ENCODE assay signal across 8 cellular contexts in the genomic region with DNA sequence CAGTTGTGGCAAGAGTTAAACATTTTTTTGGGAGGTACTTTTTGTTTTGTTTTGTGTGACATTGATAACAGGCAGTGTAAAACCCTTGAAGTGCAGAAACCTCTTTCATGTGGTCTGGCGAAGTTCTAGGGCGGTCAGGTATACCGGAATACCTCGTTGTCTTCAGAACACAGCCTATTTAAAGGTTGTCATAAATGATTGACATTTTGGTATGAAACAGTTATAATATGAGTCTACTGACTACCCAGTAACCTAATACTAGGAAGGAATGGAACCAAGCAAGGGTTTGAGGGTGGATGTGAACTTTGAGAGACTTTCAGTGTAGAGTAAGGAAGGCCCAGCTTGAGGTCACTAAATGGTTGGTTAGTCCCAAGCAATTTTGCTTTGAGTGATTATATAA. TPM values are rescaled to one million over a fixed set of nuclear protein-coding genes. Genes with fewer than 3 reads are reported as not detected.
A peak's percentile ranks its signal among the peaks of the same experiment; 100 is the strongest.
DNase-seq lines count a peak whose midpoint lies in the region; ATAC-seq and TF ChIP-seq lines count a peak whose summit lies in the region.

No MANE protein-coding gene starts in this region.

- no peaks in the 10 kb centered on the region for H3K27me3 ChIP-seq in foreskin keratinocyte

- TF ChIP-seq CTCF in foreskin keratinocyte (conservative IDR thresholded peaks at IDR 0.05) (no peak), coronary artery (IDR thresholded peaks at IDR 0.05) (no peak)

- H3K4me1 ChIP-seq in foreskin keratinocyte: no peaks in the 10 kb centered on the region

- ATAC-seq in GM19455 (IDR thresholded peaks at IDR 0.05; ENCODE audit: unreplicated experiment) (peak; percentile 53), HG03460 (IDR thresholded peaks at IDR 0.05; ENCODE audit: unreplicated experiment) (peak; percentile 97), foreskin keratinocyte (no peak), left lobe of liver (no peak)

- H3K4me3 ChIP-seq in coronary artery: no peak overlapping the region

- H3K27ac ChIP-seq in foreskin keratinocyte (no peak overlapping the region), coronary artery (no peak overlapping the region)

- peak; percentile 24 for DNase-seq in activated effector memory CD4-positive, alpha-beta T cell treated with Interleukin-2 at 50 U/mL for 16 hours
- DNase-seq in stimulated activated CD8-positive, alpha-beta memory T cell treated with anti-CD3 and anti-CD28 coated beads, Interleukin-15, amount 100 ng/mL, for 48 hours (ENCODE audit: low read depth in 2 of 2): peak; percentile 15 to 22
- DNase-seq in foreskin keratinocyte (no peak), left lobe of liver (ENCODE audit: low spot score) (no peak), coronary artery (ENCODE audit: low spot score) (no peak), amygdala (lab: John Stamatoyannopoulos, UW) (no peak)

RNA-seq across cellular contexts. Expression of gene PATJ, which starts 40.5 kb away (rescaled TPM):
- total RNA-seq in foreskin keratinocyte (39.1 and 44.5 TPM in 2 replicates), left lobe of liver (33.4 TPM)
- polyA plus RNA-seq in foreskin keratinocyte: 10.6 and 12.5 TPM in 2 replicates

RNA-seq across cellular contexts. Expression of gene TM2D1, which starts 57.8 kb away (rescaled TPM):
- total RNA-seq in foreskin keratinocyte (43.5 and 46.0 TPM in 2 replicates), left lobe of liver (14.4 TPM)
- 39.6 and 41.0 TPM in 2 replicates for polyA plus RNA-seq in foreskin keratinocyte

Comparison
In these comparisons a context has a peak if more than half of its experiments do, and no peak if none do; other contexts are left out.
1. ATAC-seq: peak in GM19455 (single experiment) and HG03460 (single experiment); none in foreskin keratinocyte (single experiment) and left lobe of liver (single experiment).
2. DNase-seq: peak in activated effector memory CD4-positive, alpha-beta T cell treated with Interleukin-2 at 50 U/mL for 16 hours (single experiment) and stimulated activated CD8-positive, alpha-beta memory T cell treated with anti-CD3 and anti-CD28 coated beads, Interleukin-15, amount 100 ng/mL, for 48 hours (2 of 2); none in foreskin keratinocyte (0 of 2), left lobe of liver (single experiment), coronary artery (single experiment) and amygdala (0 of 56).